ENCODE assay signal across 25 cellular contexts in genomic region chr7:70787772-70788171, GRCh38.
DNase-seq lines count a peak whose midpoint lies in the region; ATAC-seq and TF ChIP-seq lines count a peak whose summit lies in the region.
"Had no signal": no experiment of that assay in that cellular context is flagged by ENCODE, and none has a peak within 500 bp of the region (broad histone marks: within the 10 kb centered on the region; RNA-seq: fewer than 3 reads in every experiment).

No MANE protein-coding gene starts in this region.

- CTCF ChIA-PET in activated CD4-positive, alpha-beta T cell treated with anti-CD3 and anti-CD28 coated beads, Interleukin-2, amount 10 ng/mL, durations not matched to agents 7 days and 5 days (lab: Charles Lee): interaction anchor here (1.6 kb wide), 1 partner anchor 9 kb away, joined by 6 read pairs; no protein-coding TSS in a partner anchor

- peak overlapping the region; percentile 12 for H3K4me3 Mint-ChIP-seq in activated CD4-positive, alpha-beta T cell treated with anti-CD3 and anti-CD28 coated beads, Interleukin-2, amount 10 ng/mL, durations not matched to agents 7 days and 5 days
- no peak overlapping the region for H3K4me3 Mint-ChIP-seq in T-helper 1 cell treated with Interleukin-12 subunit alpha and Interleukin-12 subunit beta and Interleukin-4 antibody, amounts not matched to agents 30 μg/mL and 1 μg/mL, for 36 hours
- H3K4me3 Mint-ChIP-seq in nephron progenitor cell (no peak overlapping the region), CD14-positive monocyte (no peak overlapping the region)
- H3K4me3 Mint-ChIP-seq: activated CD8-positive, alpha-beta memory T cell treated with anti-CD3 and anti-CD28 coated beads, Interleukin-2, amount 10 ng/mL, durations not matched to agents 7 days and 5 days; activated naive CD8-positive, alpha-beta T cell treated with anti-CD3 and anti-CD28 coated beads, Interleukin-2, amount 10 ng/mL, durations not matched to agents 7 days and 5 days had no signal

- ATAC-seq in GM19452 (IDR thresholded peaks at IDR 0.05; ENCODE audit: unreplicated experiment): no peak
- ATAC-seq: activated CD8-positive, alpha-beta memory T cell treated with anti-CD3 and anti-CD28 coated beads, Interleukin-2, amount 10 ng/mL, durations not matched to agents 7 days and 5 days; esophagus mucosa; GM12878; left ventricle myocardium superior; PC-3; right lobe of liver had no signal

- TF ChIP-seq CTCF in nephron progenitor cell (IDR thresholded peaks at IDR 0.05): no peak
- TF ChIP-seq CTCF in CD14-positive monocyte (IDR thresholded peaks at IDR 0.05): no peak

- H3K27me3 Mint-ChIP-seq in activated CD4-positive, alpha-beta T cell treated with anti-CD3 and anti-CD28 coated beads, Interleukin-2, amount 10 ng/mL, durations not matched to agents 7 days and 5 days: no peaks in the 10 kb centered on the region
- no peaks in the 10 kb centered on the region for H3K27me3 Mint-ChIP-seq in T-helper 1 cell treated with Interleukin-12 subunit alpha and Interleukin-12 subunit beta and Interleukin-4 antibody, amounts not matched to agents 30 μg/mL and 1 μg/mL, for 36 hours (ENCODE audit: low read depth)
- H3K27me3 Mint-ChIP-seq in nephron progenitor cell (ENCODE audit: low read depth, poor library complexity): no peaks in the 10 kb centered on the region
- H3K27me3 Mint-ChIP-seq in CD14-positive monocyte (ENCODE audit: low read depth in 3 of 3): no peaks in the 10 kb centered on the region
- H3K27me3 Mint-ChIP-seq: activated CD8-positive, alpha-beta memory T cell treated with anti-CD3 and anti-CD28 coated beads, Interleukin-2, amount 10 ng/mL, durations not matched to agents 7 days and 5 days; activated naive CD8-positive, alpha-beta T cell treated with anti-CD3 and anti-CD28 coated beads, Interleukin-2, amount 10 ng/mL, durations not matched to agents 7 days and 5 days had no signal

- POLR2A ChIA-PET in activated CD4-positive, alpha-beta T cell treated with anti-CD3 and anti-CD28 coated beads, Interleukin-2, amount 10 ng/mL, durations not matched to agents 7 days and 5 days (lab: Charles Lee): no interaction called here

- H3K36me3 Mint-ChIP-seq in activated CD4-positive, alpha-beta T cell treated with anti-CD3 and anti-CD28 coated beads, Interleukin-2, amount 10 ng/mL, durations not matched to agents 7 days and 5 days (ENCODE audit: low read depth): peaks cover 8% of the 10 kb centered on the region
- H3K36me3 Mint-ChIP-seq in T-helper 1 cell treated with Interleukin-12 subunit alpha and Interleukin-12 subunit beta and Interleukin-4 antibody, amounts not matched to agents 30 μg/mL and 1 μg/mL, for 36 hours (ENCODE audit: low read depth): peaks cover 4% of the 10 kb centered on the region
- H3K36me3 Mint-ChIP-seq in nephron progenitor cell (ENCODE audit: low read depth) (peaks cover 90% of the 10 kb centered on the region), CD14-positive monocyte (peaks cover 0 to 4% of the 10 kb centered on the region in 2 donors)
- H3K36me3 Mint-ChIP-seq: activated naive CD8-positive, alpha-beta T cell treated with anti-CD3 and anti-CD28 coated beads, Interleukin-2, amount 10 ng/mL, durations not matched to agents 7 days and 5 days had no signal

- H3K9me3 Mint-ChIP-seq in activated CD4-positive, alpha-beta T cell treated with anti-CD3 and anti-CD28 coated beads, Interleukin-2, amount 10 ng/mL, durations not matched to agents 7 days and 5 days: peaks cover 2% of the 10 kb centered on the region
- peaks cover 6% of the 10 kb centered on the region for H3K9me3 Mint-ChIP-seq in T-helper 1 cell treated with Interleukin-12 subunit alpha and Interleukin-12 subunit beta and Interleukin-4 antibody, amounts not matched to agents 30 μg/mL and 1 μg/mL, for 36 hours
- H3K9me3 Mint-ChIP-seq in nephron progenitor cell: no peaks in the 10 kb centered on the region
- peaks cover 2 to 15% (median 10%) of the 10 kb centered on the region in 7 donors for H3K9me3 Mint-ChIP-seq in CD14-positive monocyte
- H3K9me3 Mint-ChIP-seq: activated naive CD8-positive, alpha-beta T cell treated with anti-CD3 and anti-CD28 coated beads, Interleukin-2, amount 10 ng/mL, durations not matched to agents 7 days and 5 days had no signal

- DNase-seq in activated CD4-positive, alpha-beta T cell treated with anti-CD3 and anti-CD28 coated beads, Interleukin-2, amount 10 ng/mL, durations not matched to agents 7 days and 5 days: no peak
- DNase-seq in activated CD4-positive, alpha-beta T cell treated with anti-CD3 and anti-CD28 coated beads for 48 hours: no peak
- peak; percentile 49 for DNase-seq in central memory CD4-positive, alpha-beta T cell
- DNase-seq in nephron progenitor cell (no peak), CD14-positive monocyte (ENCODE audit: low spot score) (no peak), inferior parietal cortex (ENCODE audit: extremely low spot score) (no peak)
- DNase-seq: activated CD8-positive, alpha-beta memory T cell treated with anti-CD3 and anti-CD28 coated beads, Interleukin-2, amount 10 ng/mL, durations not matched to agents 7 days and 5 days; activated naive CD8-positive, alpha-beta T cell treated with anti-CD3 and anti-CD28 coated beads, Interleukin-2, amount 10 ng/mL, durations not matched to agents 7 days and 5 days; aorta; DMS153; head of caudate nucleus; kidney; left ventricle myocardium superior; mesendoderm; NCI-H2029; NCI-H524 treated with DMSO at 0.1 percent for 48 hours; NK-92 treated with Interleukin-12 subunit alpha and Interleukin-12 subunit beta, amount 100 ng/mL, for 24 hours; PC-3; right lobe of liver; stimulated activated CD4-positive, alpha-beta T cell treated with anti-CD3 and anti-CD28 coated beads, Interleukin-12 subunit alpha, Interleukin-12 subunit beta, amount 100 ng/mL, for 4 hours; stomach had no signal

- H3K4me1 Mint-ChIP-seq in activated CD4-positive, alpha-beta T cell treated with anti-CD3 and anti-CD28 coated beads, Interleukin-2, amount 10 ng/mL, durations not matched to agents 7 days and 5 days: peaks cover 14% of the 10 kb centered on the region
- peaks cover 10% of the 10 kb centered on the region for H3K4me1 Mint-ChIP-seq in T-helper 1 cell treated with Interleukin-12 subunit alpha and Interleukin-12 subunit beta and Interleukin-4 antibody, amounts not matched to agents 30 μg/mL and 1 μg/mL, for 36 hours (ENCODE audit: low read depth)
- no peaks in the 10 kb centered on the region for H3K4me1 Mint-ChIP-seq in nephron progenitor cell
- no peaks in the 10 kb centered on the region for H3K4me1 Mint-ChIP-seq in CD14-positive monocyte
- H3K4me1 Mint-ChIP-seq: activated CD8-positive, alpha-beta memory T cell treated with anti-CD3 and anti-CD28 coated beads, Interleukin-2, amount 10 ng/mL, durations not matched to agents 7 days and 5 days; activated naive CD8-positive, alpha-beta T cell treated with anti-CD3 and anti-CD28 coated beads, Interleukin-2, amount 10 ng/mL, durations not matched to agents 7 days and 5 days had no signal

- intact Hi-C loops in CD14-positive monocyte (cut with micrococcal nuclease): no loop called here

- H3K27ac Mint-ChIP-seq in activated CD4-positive, alpha-beta T cell treated with anti-CD3 and anti-CD28 coated beads, Interleukin-2, amount 10 ng/mL, durations not matched to agents 7 days and 5 days: peak overlapping the region; percentile 79
- H3K27ac Mint-ChIP-seq in T-helper 1 cell treated with Interleukin-12 subunit alpha and Interleukin-12 subunit beta and Interleukin-4 antibody, amounts not matched to agents 30 μg/mL and 1 μg/mL, for 36 hours: peak overlapping the region; percentile 81
- peak overlapping the region; percentile 67 for H3K27ac Mint-ChIP-seq in nephron progenitor cell
- H3K27ac Mint-ChIP-seq in CD14-positive monocyte: no peak overlapping the region
- H3K27ac Mint-ChIP-seq: activated CD8-positive, alpha-beta memory T cell treated with anti-CD3 and anti-CD28 coated beads, Interleukin-2, amount 10 ng/mL, durations not matched to agents 7 days and 5 days; activated naive CD8-positive, alpha-beta T cell treated with anti-CD3 and anti-CD28 coated beads, Interleukin-2, amount 10 ng/mL, durations not matched to agents 7 days and 5 days had no signal

Comparison
In these comparisons a context has a peak if more than half of its experiments do, and no peak if none do; other contexts are left out.
1. H3K27ac Mint-ChIP-seq: peak in activated CD4-positive, alpha-beta T cell treated with anti-CD3 and anti-CD28 coated beads, Interleukin-2, amount 10 ng/mL, durations not matched to agents 7 days and 5 days (single experiment), T-helper 1 cell treated with Interleukin-12 subunit alpha and Interleukin-12 subunit beta and Interleukin-4 antibody, amounts not matched to agents 30 μg/mL and 1 μg/mL, for 36 hours (single experiment) and nephron progenitor cell (single experiment); none in CD14-positive monocyte (0 of 7).